8 cellular contexts compared by ENCODE assay signal in the genomic region with DNA sequence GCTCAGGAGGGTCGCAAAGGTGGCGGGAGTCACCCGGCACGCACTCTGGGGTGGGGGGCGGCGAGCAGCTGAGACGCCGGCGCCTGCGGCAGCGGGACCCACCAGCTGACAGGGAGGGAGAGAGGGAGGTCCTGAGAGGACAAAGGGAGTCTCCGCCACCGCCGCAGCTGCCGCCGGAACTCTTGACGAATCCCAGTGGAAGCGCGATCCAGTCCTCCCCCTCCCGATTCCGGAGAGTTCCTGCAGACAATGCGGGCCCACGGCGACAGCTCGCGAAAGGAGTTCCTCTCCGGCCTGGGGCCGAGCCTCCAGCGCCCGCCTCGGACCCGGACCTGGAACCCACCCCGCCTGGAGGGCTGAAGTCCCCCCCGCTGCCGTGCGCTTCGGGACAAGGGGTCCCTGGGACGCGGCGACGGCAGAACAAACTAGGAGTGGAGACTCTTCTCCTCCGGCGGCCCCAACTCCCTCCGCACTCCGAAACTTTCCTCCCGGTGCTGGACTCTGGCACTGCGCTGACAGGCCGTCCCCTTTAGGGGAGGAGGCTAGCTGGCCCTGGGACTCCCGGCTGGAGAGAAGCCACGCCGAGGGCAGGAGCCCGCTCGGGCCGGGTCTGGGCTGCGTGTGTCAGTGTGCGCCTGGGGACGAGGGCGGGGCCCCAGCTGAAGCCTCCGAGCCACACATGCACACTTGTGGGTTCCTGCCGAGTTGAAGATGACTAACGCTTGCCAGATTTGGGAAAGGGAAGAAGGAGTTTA. TPM values are rescaled to one million over a fixed set of nuclear protein-coding genes. Genes with fewer than 3 reads are reported as not detected.
DNase-seq lines count a peak whose midpoint lies in the region; ATAC-seq and TF ChIP-seq lines count a peak whose summit lies in the region.

ANTXR2 (minus strand) TSS at position 623 of the 755 bp plus-strand sequence. CDS start 669 bp downstream, outside the sequence.

- peaks cover 36% of the 10 kb centered on the region for H3K27me3 Mint-ChIP-seq in WTC11 (ENCODE audit: low read depth)

- H3K4me3 Mint-ChIP-seq in WTC11, result peak within 1 kb of the TSS; percentile 95

- peak; percentile 64 for ATAC-seq in HG02840 (IDR thresholded peaks at IDR 0.05; ENCODE audit: low FRiP score, unreplicated experiment)
- peak; percentile 93 for ATAC-seq in WTC11

- POLR2A ChIA-PET in WTC11 (lab: Charles Lee), result interaction anchor here (1.3 to 1.5 kb wide), 2 partner anchors 12 to 17 kb away, joined by 4 read pairs; no protein-coding TSS in a partner anchor

- peaks cover 23% of the 10 kb centered on the region for H3K4me1 Mint-ChIP-seq in WTC11

- CTCF ChIA-PET in WTC11 (lab: Charles Lee), result interaction anchor here (0.6 to 2.1 kb wide), 7 partner anchors 14 to 156 kb away, joined by 3 to 13 read pairs (median 4); no protein-coding TSS in a partner anchor

- TF ChIP-seq CTCF in WTC11 (IDR thresholded peaks at IDR 0.05), result no peak

- peaks cover 6% of the 10 kb centered on the region; the same call in 1 of the 2 replicates for H3K36me3 Mint-ChIP-seq in WTC11

- H3K27ac Mint-ChIP-seq in WTC11, result no peak within 1 kb of the TSS

- peak; percentile 41 to 87 (median 86) for DNase-seq in NCI-H1417 (lab: John Stamatoyannopoulos, UW)
- no peak for DNase-seq in NCI-H1417 treated with DMSO at 0.1 percent for 48 hours (lab: John Stamatoyannopoulos, UW)
- peak; percentile 16 to 18 for DNase-seq in NCI-H1930 (lab: John Stamatoyannopoulos, UW)
- peak; percentile 82 for DNase-seq in WTC11 (ENCODE audit: low spot score)
- DNase-seq in central memory CD4-positive, alpha-beta T cell, result peak; percentile 66
- peak; percentile 97 for DNase-seq in islet precursor cell
- DNase-seq in stimulated activated CD4-positive, alpha-beta T cell treated with anti-CD3 and anti-CD28 coated beads, Interleukin-12 subunit alpha, Interleukin-12 subunit beta, amount 100 ng/mL, for 24 hours (ENCODE audit: low read depth in 2 of 2), result peak; percentile 41 to 52

- peaks cover 11% of the 10 kb centered on the region for H3K9me3 Mint-ChIP-seq in WTC11

TF ChIP-seq in WTC11, 78 proteins besides CTCF, POLR2A, EP300 and RAD21 (continues in another document):
- TF ChIP-seq TEAD1 (CRISPR knock-in tag; IDR thresholded peaks at IDR 0.05) (no peak), NFE2L1 (CRISPR knock-in tag; IDR thresholded peaks at IDR 0.05) (peak; percentile 10; the same call in 1 of the 2 replicates), ZNF138 (CRISPR knock-in tag; conservative IDR thresholded peaks at IDR 0.05) (0 out of 2 replicates have a peak, but pooled peaks have one; percentile 5), ATF1 (CRISPR knock-in tag; IDR thresholded peaks at IDR 0.05) (no peak), ZNF423 (CRISPR knock-in tag; IDR thresholded peaks at IDR 0.05) (no peak), GRHL2 (CRISPR knock-in tag; IDR thresholded peaks at IDR 0.05; ENCODE audit: insufficient replicate concordance, severe bottlenecking) (no peak), ATF2 (CRISPR knock-in tag; IDR thresholded peaks at IDR 0.05; ENCODE audit: borderline replicate concordance, low read depth) (no peak), FOXK1 (CRISPR knock-in tag; IDR thresholded peaks at IDR 0.05) (0 out of 2 replicates have a peak, but pooled peaks have one; percentile 4), ZSCAN18 (CRISPR knock-in tag; IDR thresholded peaks at IDR 0.05) (no peak), MXD4 (CRISPR knock-in tag; IDR thresholded peaks at IDR 0.05; ENCODE audit: borderline replicate concordance) (no peak), ZNF232 (CRISPR knock-in tag; IDR thresholded peaks at IDR 0.05) (0 out of 2 replicates have a peak, but pooled peaks have one; percentile 12), NFYB (CRISPR knock-in tag; conservative IDR thresholded peaks at IDR 0.05; ENCODE audit: low read depth) (no peak), ZNF317 (CRISPR knock-in tag; IDR thresholded peaks at IDR 0.05; ENCODE audit: borderline replicate concordance, low read depth) (no peak), TCF7 (CRISPR knock-in tag; IDR thresholded peaks at IDR 0.05; ENCODE audit: low read depth) (no peak), SMAD4 (CRISPR knock-in tag; IDR thresholded peaks at IDR 0.05) (no peak), RORB (CRISPR knock-in tag; IDR thresholded peaks at IDR 0.05) (no peak), SMAD3 (CRISPR knock-in tag; IDR thresholded peaks at IDR 0.05; ENCODE audit: borderline replicate concordance) (no peak)
- TF ChIP-seq, protein P1, sequence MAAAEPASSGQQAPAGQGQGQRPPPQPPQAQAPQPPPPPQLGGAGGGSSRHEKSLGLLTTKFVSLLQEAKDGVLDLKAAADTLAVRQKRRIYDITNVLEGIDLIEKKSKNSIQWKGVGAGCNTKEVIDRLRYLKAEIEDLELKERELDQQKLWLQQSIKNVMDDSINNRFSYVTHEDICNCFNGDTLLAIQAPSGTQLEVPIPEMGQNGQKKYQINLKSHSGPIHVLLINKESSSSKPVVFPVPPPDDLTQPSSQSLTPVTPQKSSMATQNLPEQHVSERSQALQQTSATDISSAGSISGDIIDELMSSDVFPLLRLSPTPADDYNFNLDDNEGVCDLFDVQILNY (CRISPR knock-in tag; IDR thresholded peaks at IDR 0.05), result no peak
- TF ChIP-seq, protein P2, sequence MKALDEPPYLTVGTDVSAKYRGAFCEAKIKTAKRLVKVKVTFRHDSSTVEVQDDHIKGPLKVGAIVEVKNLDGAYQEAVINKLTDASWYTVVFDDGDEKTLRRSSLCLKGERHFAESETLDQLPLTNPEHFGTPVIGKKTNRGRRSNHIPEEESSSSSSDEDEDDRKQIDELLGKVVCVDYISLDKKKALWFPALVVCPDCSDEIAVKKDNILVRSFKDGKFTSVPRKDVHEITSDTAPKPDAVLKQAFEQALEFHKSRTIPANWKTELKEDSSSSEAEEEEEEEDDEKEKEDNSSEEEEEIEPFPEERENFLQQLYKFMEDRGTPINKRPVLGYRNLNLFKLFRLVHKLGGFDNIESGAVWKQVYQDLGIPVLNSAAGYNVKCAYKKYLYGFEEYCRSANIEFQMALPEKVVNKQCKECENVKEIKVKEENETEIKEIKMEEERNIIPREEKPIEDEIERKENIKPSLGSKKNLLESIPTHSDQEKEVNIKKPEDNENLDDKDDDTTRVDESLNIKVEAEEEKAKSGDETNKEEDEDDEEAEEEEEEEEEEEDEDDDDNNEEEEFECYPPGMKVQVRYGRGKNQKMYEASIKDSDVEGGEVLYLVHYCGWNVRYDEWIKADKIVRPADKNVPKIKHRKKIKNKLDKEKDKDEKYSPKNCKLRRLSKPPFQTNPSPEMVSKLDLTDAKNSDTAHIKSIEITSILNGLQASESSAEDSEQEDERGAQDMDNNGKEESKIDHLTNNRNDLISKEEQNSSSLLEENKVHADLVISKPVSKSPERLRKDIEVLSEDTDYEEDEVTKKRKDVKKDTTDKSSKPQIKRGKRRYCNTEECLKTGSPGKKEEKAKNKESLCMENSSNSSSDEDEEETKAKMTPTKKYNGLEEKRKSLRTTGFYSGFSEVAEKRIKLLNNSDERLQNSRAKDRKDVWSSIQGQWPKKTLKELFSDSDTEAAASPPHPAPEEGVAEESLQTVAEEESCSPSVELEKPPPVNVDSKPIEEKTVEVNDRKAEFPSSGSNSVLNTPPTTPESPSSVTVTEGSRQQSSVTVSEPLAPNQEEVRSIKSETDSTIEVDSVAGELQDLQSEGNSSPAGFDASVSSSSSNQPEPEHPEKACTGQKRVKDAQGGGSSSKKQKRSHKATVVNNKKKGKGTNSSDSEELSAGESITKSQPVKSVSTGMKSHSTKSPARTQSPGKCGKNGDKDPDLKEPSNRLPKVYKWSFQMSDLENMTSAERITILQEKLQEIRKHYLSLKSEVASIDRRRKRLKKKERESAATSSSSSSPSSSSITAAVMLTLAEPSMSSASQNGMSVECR (CRISPR knock-in tag; IDR thresholded peaks at IDR 0.05; ENCODE audit: borderline replicate concordance), result peak; percentile 59; the same call in 1 of the 2 replicates
- TF ChIP-seq, protein P3, sequence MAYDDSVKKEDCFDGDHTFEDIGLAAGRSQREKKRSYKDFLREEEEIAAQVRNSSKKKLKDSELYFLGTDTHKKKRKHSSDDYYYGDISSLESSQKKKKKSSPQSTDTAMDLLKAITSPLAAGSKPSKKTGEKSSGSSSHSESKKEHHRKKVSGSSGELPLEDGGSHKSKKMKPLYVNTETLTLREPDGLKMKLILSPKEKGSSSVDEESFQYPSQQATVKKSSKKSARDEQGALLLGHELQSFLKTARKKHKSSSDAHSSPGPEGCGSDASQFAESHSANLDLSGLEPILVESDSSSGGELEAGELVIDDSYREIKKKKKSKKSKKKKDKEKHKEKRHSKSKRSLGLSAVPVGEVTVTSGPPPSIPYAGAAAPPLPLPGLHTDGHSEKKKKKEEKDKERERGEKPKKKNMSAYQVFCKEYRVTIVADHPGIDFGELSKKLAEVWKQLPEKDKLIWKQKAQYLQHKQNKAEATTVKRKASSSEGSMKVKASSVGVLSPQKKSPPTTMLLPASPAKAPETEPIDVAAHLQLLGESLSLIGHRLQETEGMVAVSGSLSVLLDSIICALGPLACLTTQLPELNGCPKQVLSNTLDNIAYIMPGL (CRISPR knock-in tag; IDR thresholded peaks at IDR 0.05), result peak; percentile 72; the same call in 1 of the 2 replicates

RNA-seq across cellular contexts. Expression of gene ANTXR2, which starts in this region (rescaled TPM):
- total RNA-seq in WTC11 (2021), result 7.9 to 9.9 TPM (median 9.0 TPM) in 3 replicates
